In genomic region chr7:94492601-94493000, GRCh38 we compare ENCODE assay signal across 13 cellular contexts. TPM values are rescaled to one million over a fixed set of nuclear protein-coding genes. Genes with fewer than 3 reads are reported as not detected.
DNase-seq lines count a peak whose midpoint lies in the region; ATAC-seq and TF ChIP-seq lines count a peak whose summit lies in the region.
"Had no signal": no experiment of that assay in that cellular context is flagged by ENCODE, and none has a peak within 500 bp of the region (broad histone marks: within the 10 kb centered on the region; RNA-seq: fewer than 3 reads in every experiment).

No MANE protein-coding gene starts in this region.

- peak; percentile 50 for DNase-seq in SIG-M5 treated with dmso at 0.1 percent for 504 hours (lab: John Stamatoyannopoulos, UW; ENCODE audit: unreplicated experiment)
- no peak for DNase-seq in SIG-M5 (lab: John Stamatoyannopoulos, UW)
- DNase-seq in mucosa of descending colon = no peak
- DNase-seq in DMS79 treated with DMSO at 0.1 percent for 48 hours (lab: John Stamatoyannopoulos, UW) = no peak
- DNase-seq in anterior cingulate cortex (lab: John Stamatoyannopoulos, UW) = no peak
- DNase-seq in uterus = no peak
- DNase-seq: 8988T, DMS 273 treated with DMSO at 0.1 percent for 48 hours, left cardiac atrium had no signal

- no peaks in the 10 kb centered on the region for H3K36me3 ChIP-seq in mucosa of descending colon (ENCODE audit: low read depth)
- H3K36me3 ChIP-seq in uterus = no peaks in the 10 kb centered on the region
- H3K36me3 ChIP-seq: neutrophil, tibial nerve had no signal

- H3K4me1 ChIP-seq in mucosa of descending colon (ENCODE audit: low read depth) = no peaks in the 10 kb centered on the region
- H3K4me1 ChIP-seq in uterus = no peaks in the 10 kb centered on the region
- H3K4me1 ChIP-seq: tibial nerve had no signal

- H3K4me3 ChIP-seq in mucosa of descending colon (no peak overlapping the region), uterus (no peak overlapping the region)
- H3K4me3 ChIP-seq: tibial nerve had no signal

- no peak for TF ChIP-seq POLR2A in uterus (IDR thresholded peaks at IDR 0.05)

- intact Hi-C loops in mucosa of descending colon (cut with DNase I, micrococcal nuclease) (no loop called here), uterus (cut with DNase I; ENCODE audit: low total_unique reads) (no loop called here)

- no peak overlapping the region for H3K27ac ChIP-seq in uterus
- H3K27ac ChIP-seq: neutrophil, tibial nerve had no signal

- no peaks in the 10 kb centered on the region for H3K9me3 ChIP-seq in mucosa of descending colon
- no peaks in the 10 kb centered on the region for H3K9me3 ChIP-seq in uterus
- H3K9me3 ChIP-seq: neutrophil had no signal

- no peak for TF ChIP-seq CTCF in mucosa of descending colon (IDR thresholded peaks at IDR 0.05)
- no peak for TF ChIP-seq CTCF in uterus (IDR thresholded peaks at IDR 0.05)

- H3K27me3 ChIP-seq in uterus = no peaks in the 10 kb centered on the region
- H3K27me3 ChIP-seq: neutrophil, tibial nerve had no signal

- ATAC-seq in GM21619 (IDR thresholded peaks at IDR 0.05; ENCODE audit: unreplicated experiment) (peak; percentile 100), HG03135 (IDR thresholded peaks at IDR 0.05; ENCODE audit: unreplicated experiment) (peak; percentile 98), mucosa of descending colon (peak; percentile 87)
- ATAC-seq: left cardiac atrium had no signal

RNA-seq across cellular contexts. Expression of gene CASD1, which starts 17.0 kb away (rescaled TPM):
- total RNA-seq in mucosa of descending colon = 10 to 100 TPM; 44.0 to 50.2 (median 45.0) TPM
- total RNA-seq in uterus = 10 to 100 TPM in 3 of 4 donors, 1 to 10 TPM in 1; 8.5 to 72.6 (median 25.0) TPM
